Comparison of ENCODE assay signal across 20 cellular contexts in genomic region chr15:62502451-62502850, GRCh38.
"Had no signal": no experiment of that assay in that cellular context is flagged by ENCODE, and none has a peak within 500 bp of the region (broad histone marks: within the 10 kb centered on the region; RNA-seq: fewer than 3 reads in every experiment).

No MANE protein-coding gene starts in this region.

- H3K4me3 ChIP-seq: gastrocnemius medialis, spleen, upper lobe of right lung had no signal

- H3K4me3 Mint-ChIP-seq: activated T-cell treated with anti-CD3 and anti-CD28 coated beads, Interleukin-2, amount 50 U/mL, for 24 hours; activated T-helper 17 cell treated with anti-CD3 and anti-CD28 coated beads, Interleukin-2, amount 50 U/mL, for 72 hours; memory B cell; T-cell; T-helper 2 cell treated with Interferon-gamma antibody and Interleukin-4, amounts not matched to agents 5 μg/mL and 100 μg/mL, for 36 hours had no signal

- H3K36me3 ChIP-seq: gastrocnemius medialis, spleen, upper lobe of right lung had no signal

- H3K9me3 Mint-ChIP-seq: activated naive CD4-positive, alpha-beta T cell treated with anti-CD3 and anti-CD28 coated beads, Interleukin-2, amount 50 U/mL, for 72 hours; activated T-cell treated with anti-CD3 and anti-CD28 coated beads, Interleukin-2, amount 50 U/mL, for 24 hours; activated T-helper 17 cell treated with anti-CD3 and anti-CD28 coated beads, Interleukin-2, amount 50 U/mL, for 72 hours; memory B cell; T-cell; T-helper 2 cell treated with Interferon-gamma antibody and Interleukin-4, amounts not matched to agents 5 μg/mL and 100 μg/mL, for 36 hours had no signal

- DNase-seq: activated CD4-positive, alpha-beta T cell treated with anti-CD3 and anti-CD28 coated beads for 1 hour; activated T-cell treated with anti-CD3 and anti-CD28 coated beads, Interleukin-2, amount 50 U/mL, for 24 hours; central memory CD4-positive, alpha-beta T cell; dermis blood vessel endothelial cell; effector CD8-positive, alpha-beta T cell; erythroblast; gastrocnemius medialis; head of caudate nucleus; islet precursor cell; left cardiac atrium; naive B cell; spleen; stimulated activated CD4-positive, alpha-beta T cell treated with anti-CD3 and anti-CD28 coated beads, Interleukin-4, amount 100 ng/mL, for 1 hour; stimulated activated naive CD4-positive, alpha-beta T cell treated with Interleukin-2 at 50 U/mL for 16 hours; T-cell; upper lobe of right lung had no signal

- H3K27me3 ChIP-seq: gastrocnemius medialis, spleen, upper lobe of right lung had no signal

- H3K36me3 Mint-ChIP-seq: activated naive CD4-positive, alpha-beta T cell treated with anti-CD3 and anti-CD28 coated beads, Interleukin-2, amount 50 U/mL, for 72 hours; memory B cell; naive B cell; T-cell had no signal

- H3K27ac Mint-ChIP-seq: activated naive CD4-positive, alpha-beta T cell treated with anti-CD3 and anti-CD28 coated beads, Interleukin-2, amount 50 U/mL, for 72 hours; activated T-cell treated with anti-CD3 and anti-CD28 coated beads, Interleukin-2, amount 50 U/mL, for 24 hours; activated T-helper 17 cell treated with anti-CD3 and anti-CD28 coated beads, Interleukin-2, amount 50 U/mL, for 72 hours; memory B cell; T-cell; T-helper 2 cell treated with Interferon-gamma antibody and Interleukin-4, amounts not matched to agents 5 μg/mL and 100 μg/mL, for 36 hours had no signal

- H3K9me3 ChIP-seq: gastrocnemius medialis, spleen, upper lobe of right lung had no signal

- ATAC-seq: activated naive CD4-positive, alpha-beta T cell treated with anti-CD3 and anti-CD28 coated beads, Interleukin-2, amount 50 U/mL, for 72 hours; activated T-helper 17 cell treated with anti-CD3 and anti-CD28 coated beads, Interleukin-2, amount 50 U/mL, for 72 hours; gastrocnemius medialis; left cardiac atrium; T-cell; upper lobe of right lung had no signal

- H3K27ac ChIP-seq: spleen, upper lobe of right lung had no signal

- H3K4me1 Mint-ChIP-seq: activated T-helper 17 cell treated with anti-CD3 and anti-CD28 coated beads, Interleukin-2, amount 50 U/mL, for 72 hours; memory B cell; naive B cell; T-cell had no signal

- H3K27me3 Mint-ChIP-seq: activated T-helper 17 cell treated with anti-CD3 and anti-CD28 coated beads, Interleukin-2, amount 50 U/mL, for 72 hours; naive B cell had no signal
